In the genomic region with DNA sequence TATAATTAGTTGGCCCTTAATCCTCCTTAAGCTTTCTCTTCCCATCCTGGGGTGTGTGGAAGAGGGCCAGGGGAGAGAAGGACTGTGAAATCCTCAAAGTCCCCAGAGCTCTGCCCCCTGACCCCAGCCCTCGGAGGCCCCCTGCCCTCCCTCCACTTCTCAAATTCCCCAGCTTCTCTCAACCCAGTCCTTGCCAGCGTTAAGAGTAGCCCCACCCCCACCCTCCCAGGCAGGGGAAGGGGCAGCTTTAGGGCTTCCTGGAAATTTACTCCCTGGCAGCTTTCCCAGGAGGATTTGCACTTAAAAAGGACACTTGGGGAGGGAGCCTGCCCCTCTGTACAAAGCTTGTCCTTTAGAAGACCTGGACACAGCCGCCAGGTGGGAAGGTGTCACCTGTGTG, we compare ENCODE assay signal across 1 cellular context.
TF ChIP-seq lines count a peak whose summit lies in the region.

No MANE protein-coding gene starts in this region.

TF ChIP-seq in H1, 55 proteins besides CTCF, POLR2A, EP300 and RAD21:
- TF ChIP-seq BACH1 (IDR thresholded peaks at IDR 0.05; ENCODE audit: low read length), result no peak
- TF ChIP-seq KDM5A (IDR thresholded peaks at IDR 0.05; ENCODE audit: low read length), result no peak
- TF ChIP-seq CHD2 (IDR thresholded peaks at IDR 0.05; ENCODE audit: low read length), result no peak
- TF ChIP-seq, protein P1, sequence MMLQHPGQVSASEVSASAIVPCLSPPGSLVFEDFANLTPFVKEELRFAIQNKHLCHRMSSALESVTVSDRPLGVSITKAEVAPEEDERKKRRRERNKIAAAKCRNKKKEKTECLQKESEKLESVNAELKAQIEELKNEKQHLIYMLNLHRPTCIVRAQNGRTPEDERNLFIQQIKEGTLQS (IDR thresholded peaks at IDR 0.05; ENCODE audit: insufficient read depth, low read depth, low read length), result no peak
- TF ChIP-seq RFX5 (IDR thresholded peaks at IDR 0.05; ENCODE audit: borderline replicate concordance, low read depth, low read length), result no peak
- TF ChIP-seq SIN3A (conservative IDR thresholded peaks at IDR 0.05 in 1 of 2, IDR thresholded peaks at IDR 0.05 in 1 of 2; ENCODE audit: low read depth in 1 of 2, low read length in 2 of 2), result no peak
- TF ChIP-seq CREB1 (IDR thresholded peaks at IDR 0.05), result no peak
- no peak for TF ChIP-seq JUND (IDR thresholded peaks at IDR 0.05; ENCODE audit: low read length)
- no peak for TF ChIP-seq POU5F1 (IDR thresholded peaks at IDR 0.05; ENCODE audit: low read depth, low read length)
- TF ChIP-seq SRF (IDR thresholded peaks at IDR 0.05; ENCODE audit: low read depth, low read length), result no peak
- no peak for TF ChIP-seq KDM4A (IDR thresholded peaks at IDR 0.05; ENCODE audit: low read depth, low read length, severe bottlenecking)
- no peak for TF ChIP-seq CBX5 (IDR thresholded peaks at IDR 0.05; ENCODE audit: low read depth, low read length)
- no peak for TF ChIP-seq SP1 (IDR thresholded peaks at IDR 0.05; ENCODE audit: low read depth, low read length)
- TF ChIP-seq, protein P2, sequence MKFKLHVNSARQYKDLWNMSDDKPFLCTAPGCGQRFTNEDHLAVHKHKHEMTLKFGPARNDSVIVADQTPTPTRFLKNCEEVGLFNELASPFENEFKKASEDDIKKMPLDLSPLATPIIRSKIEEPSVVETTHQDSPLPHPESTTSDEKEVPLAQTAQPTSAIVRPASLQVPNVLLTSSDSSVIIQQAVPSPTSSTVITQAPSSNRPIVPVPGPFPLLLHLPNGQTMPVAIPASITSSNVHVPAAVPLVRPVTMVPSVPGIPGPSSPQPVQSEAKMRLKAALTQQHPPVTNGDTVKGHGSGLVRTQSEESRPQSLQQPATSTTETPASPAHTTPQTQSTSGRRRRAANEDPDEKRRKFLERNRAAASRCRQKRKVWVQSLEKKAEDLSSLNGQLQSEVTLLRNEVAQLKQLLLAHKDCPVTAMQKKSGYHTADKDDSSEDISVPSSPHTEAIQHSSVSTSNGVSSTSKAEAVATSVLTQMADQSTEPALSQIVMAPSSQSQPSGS (IDR thresholded peaks at IDR 0.05; ENCODE audit: low read length), result no peak
- no peak for TF ChIP-seq KDM1A (IDR thresholded peaks at IDR 0.05; ENCODE audit: borderline replicate concordance, low read length)
- no peak for TF ChIP-seq CTBP2 (IDR thresholded peaks at IDR 0.05; ENCODE audit: borderline replicate concordance, insufficient read depth, insufficient read length, low read length)
TF ChIP-seq in H1: peak in this region for 0.
